In genomic region chr2:72859831-72860262, GRCh38 we compare ENCODE assay signal across 8 cellular contexts. TPM values are rescaled to one million over a fixed set of nuclear protein-coding genes. Genes with fewer than 3 reads are reported as not detected.
A peak's percentile ranks its signal among the peaks of the same experiment; 100 is the strongest.
DNase-seq lines count a peak whose midpoint lies in the region; ATAC-seq, FAIRE-seq and TF ChIP-seq lines count a peak whose summit lies in the region.

No MANE protein-coding gene starts in this region.

- no peak overlapping the region for H3K9ac ChIP-seq in K562 (ENCODE audit: insufficient read depth in 1 of 2, low read depth in 2 of 2, low read length in 2 of 2)

- H3K4me1 ChIP-seq in K562 (replicated peaks in 1 of 2; ENCODE audit: control insufficient read depth in 2 of 2, insufficient read depth in 2 of 2, low read length in 2 of 2) = peaks cover 3 to 8% of the 10 kb centered on the region in 2 experiments; a peak in 3 of 5 replicates

- no peak overlapping the region for H3K4me3 ChIP-seq in K562

- CTCF ChIA-PET in K562 (lab: Yijun Ruan, JAX; ENCODE audit: low intra/inter-chr PET ratio) = interaction anchor here (0.5 to 3.2 kb wide), 6 partner anchors 25 to 304 kb away, joined by 3 to 32 read pairs (median 4); no protein-coding TSS in a partner anchor

- 2% methylated on average over 3 of the region's 3 CpGs for WGBS in K562 (ENCODE audit: insufficient coverage, low coverage, missing lambda C conversion rate)

- no peak for TF ChIP-seq EP300 in K562 (IDR thresholded peaks at IDR 0.05; ENCODE audit: low read length)

- no peak for TF ChIP-seq POLR2A in K562 (conservative IDR thresholded peaks at IDR 0.05)

- peak; percentile 78 to 82 for TF ChIP-seq RAD21 in K562 (CRISPR knock-in tag; conservative IDR thresholded peaks at IDR 0.05 in 1 of 2, IDR thresholded peaks at IDR 0.05 in 1 of 2)

- FAIRE-seq in TTC549 (lab: Jason Lieb, UNC) = peak; percentile 86
- peak; percentile 92 for FAIRE-seq in K562 (lab: Jason Lieb, UNC)

- peaks cover 0 to 5% of the 10 kb centered on the region in 2 experiments; a peak in 1 of 5 replicates for H3K27me3 ChIP-seq in K562 (ENCODE audit: control insufficient read depth in 2 of 2, insufficient read depth in 2 of 2, low read length in 2 of 2)

- intact Hi-C loops in K562 (cut with micrococcal nuclease) = loop anchor here (1.0 to 5.0 kb wide), 2 partner anchors 43 to 89 kb away; no protein-coding TSS in a partner anchor

- H3K9me1 ChIP-seq in K562 (ENCODE audit: control insufficient read depth, insufficient read depth, low read length) = no peaks in the 10 kb centered on the region

- no peaks in the 10 kb centered on the region for H3K36me3 ChIP-seq in K562 (ENCODE audit: control insufficient read depth, insufficient read depth, low read length)

- no peaks in the 10 kb centered on the region for H3K9me3 ChIP-seq in K562 (replicated peaks; ENCODE audit: control insufficient read depth, insufficient read depth, low read depth, low read length)

- H3K27ac ChIP-seq in K562 (ENCODE audit: extremely low read depth, low read depth, low read length) = no peak overlapping the region

- no peak overlapping the region for H2AFZ ChIP-seq in K562 (ENCODE audit: low read depth, low read length)

- no peaks in the 10 kb centered on the region for H3K79me2 ChIP-seq in K562 (ENCODE audit: control insufficient read depth, insufficient read depth, low read length)

- ATAC-seq in K562 (peak; percentile 84), GM21381 (IDR thresholded peaks at IDR 0.05; ENCODE audit: unreplicated experiment) (no peak)

- peak; percentile 70 to 79 (median 71) for TF ChIP-seq CTCF in K562 (IDR thresholded peaks at IDR 0.05 in 2 of 3, conservative IDR thresholded peaks at IDR 0.05 in 1 of 3; ENCODE audit: insufficient read depth in 2 of 3, low read depth in 1 of 3, low read length in 3 of 3)

- no peak overlapping the region for H3K4me2 ChIP-seq in K562 (ENCODE audit: insufficient read depth, low read length)

- no peaks in the 10 kb centered on the region for H4K20me1 ChIP-seq in K562 (replicated peaks; ENCODE audit: control insufficient read depth, insufficient read depth, low read length)

- POLR2A ChIA-PET in K562 (lab: Yijun Ruan, JAX) = no interaction called here

- no TSS peak for BruUV-seq in K562 (replicated peaks; lab: Mats Ljungman, UMichigan)

- in situ Hi-C loops in K562 (cut with MboI) = no loop called here

- DNase-seq in ELF-1 (ENCODE audit: low read depth, low spot score) (peak; percentile 81), HCEC 1CT (peak; percentile 35), NCI-H1436 (lab: John Stamatoyannopoulos, UW) (peak; percentile 78), K562 (ENCODE audit: extremely low read depth in 1 of 4, low spot score in 3 of 4) (peak; percentile 45 to 74 (median 51)), iris pigment epithelial cell (ENCODE audit: low read depth) (peak; percentile 58)
- peak; percentile 19 to 51 for DNase-seq in stimulated activated CD4-positive, alpha-beta T cell treated with anti-CD3 and anti-CD28 coated beads, Interleukin-1b, Interleukin-23, amount 100 ng/mL, for 4 hours (ENCODE audit: low read depth in 2 of 2)

TF ChIP-seq in K562, 482 proteins besides CTCF, POLR2A, EP300 and RAD21 (continues in another document):
- TF ChIP-seq TRIM24 (IDR thresholded peaks at IDR 0.05) (no peak), ZNF384 (IDR thresholded peaks at IDR 0.05; ENCODE audit: low read depth, low read length) (peak; percentile 31; the same call in 1 of the 2 replicates), MAFG (tag; conservative IDR thresholded peaks at IDR 0.05) (0 out of 2 replicates have a peak, but pooled peaks have one; percentile 9), KAT7 (CRISPR knock-in tag; IDR thresholded peaks at IDR 0.05; ENCODE audit: borderline replicate concordance) (no peak), YY1 (IDR thresholded peaks at IDR 0.05; ENCODE audit: borderline replicate concordance in 1 of 3, control insufficient read depth in 1 of 3, extremely low read depth in 1 of 3, insufficient read depth in 3 of 3, insufficient read length in 1 of 3, insufficient replicate concordance in 2 of 3, low read depth in 1 of 3, low read length in 2 of 3) (peak in 1 of 3 experiments; percentile 69), C11orf30 (IDR thresholded peaks at IDR 0.05; ENCODE audit: low read depth) (peak; percentile 28; the same call in 1 of the 2 replicates), SMC3 (conservative IDR thresholded peaks at IDR 0.05; ENCODE audit: insufficient read depth, low read depth, low read length) (peak; percentile 72)
- TF ChIP-seq, protein P1, sequence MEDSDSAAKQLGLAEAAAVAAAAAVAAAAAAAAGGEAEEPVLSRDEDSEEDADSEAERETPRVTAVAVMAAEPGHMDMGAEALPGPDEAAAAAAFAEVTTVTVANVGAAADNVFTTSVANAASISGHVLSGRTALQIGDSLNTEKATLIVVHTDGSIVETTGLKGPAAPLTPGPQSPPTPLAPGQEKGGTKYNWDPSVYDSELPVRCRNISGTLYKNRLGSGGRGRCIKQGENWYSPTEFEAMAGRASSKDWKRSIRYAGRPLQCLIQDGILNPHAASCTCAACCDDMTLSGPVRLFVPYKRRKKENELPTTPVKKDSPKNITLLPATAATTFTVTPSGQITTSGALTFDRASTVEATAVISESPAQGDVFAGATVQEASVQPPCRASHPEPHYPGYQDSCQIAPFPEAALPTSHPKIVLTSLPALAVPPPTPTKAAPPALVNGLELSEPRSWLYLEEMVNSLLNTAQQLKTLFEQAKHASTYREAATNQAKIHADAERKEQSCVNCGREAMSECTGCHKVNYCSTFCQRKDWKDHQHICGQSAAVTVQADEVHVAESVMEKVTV (CRISPR knock-in tag; IDR thresholded peaks at IDR 0.05) = peak; percentile 71

RNA-seq across cellular contexts. Expression of gene SPR, which starts 27.4 kb away (rescaled TPM):
- total RNA-seq in K562 (2011; cell fraction: chromatin; rRNA removed; ENCODE audit: low replicate concordance) = 3.9 and 9.7 TPM in 2 replicates
- 11.7 and 12.7 TPM in 2 replicates for total RNA-seq in K562 (2011; cell fraction: nucleolus; rRNA removed)
- 11.6 and 12.0 TPM in 2 replicates for total RNA-seq in K562 (2011; cell fraction: nucleoplasm; rRNA removed)
- 38.3 and 44.2 TPM in 2 replicates for total RNA-seq in K562 (2014; rRNA removed)
- total RNA-seq in K562 (2014; rRNA removed; fragmentation: Illumina TruSeq; extraction: Trizol) = 19.9 and 26.3 TPM in 2 replicates
- total RNA-seq in K562 (2015; rRNA removed; fragmentation: Illumina TruSeq; extraction: Trizol) = 23.0 and 24.1 TPM in 2 replicates
- 36.5 and 38.8 TPM in 2 replicates for total RNA-seq in K562 (2021)
- 17.4 and 28.4 TPM in 2 replicates for polyA plus RNA-seq in K562 (2011; rRNA removed)
- polyA plus RNA-seq in K562 (2011; cell fraction: cytosol; rRNA removed) = 15.5 and 32.1 TPM in 2 replicates
- polyA plus RNA-seq in K562 (2011; cell fraction: nucleus; rRNA removed) = 7.5 and 12.4 TPM in 2 replicates
- polyA plus RNA-seq in K562 (2012) = 32.7 and 40.3 TPM in 2 replicates
- polyA plus RNA-seq in K562 (2014; fragmentation: Illumina TruSeq; extraction: Trizol) = 21.9 and 22.0 TPM in 2 replicates
- polyA plus RNA-seq in K562 (2014; fragmentation: Nextera tagmentation; extraction: Ambion mirVana) = 1 to 10 TPM; 7.7 to 9.4 TPM
- polyA plus RNA-seq in K562 (2014; rRNA removed) = 28.5 TPM in 2 replicates
- 10.4 and 18.1 TPM in 2 replicates for polyA minus RNA-seq in K562 (2011; rRNA and poly(A)+ RNA removed)
- 7.5 and 9.5 TPM in 2 replicates for polyA minus RNA-seq in K562 (2011; cell fraction: cytosol; rRNA and poly(A)+ RNA removed)
- 4.0 and 4.8 TPM in 2 replicates for polyA minus RNA-seq in K562 (2011; cell fraction: nucleus; rRNA and poly(A)+ RNA removed)

RNA-seq across cellular contexts. Expression of gene EXOC6B, which starts 34.0 kb away (rescaled TPM):
- total RNA-seq in K562 (2011; cell fraction: chromatin; rRNA removed; ENCODE audit: low replicate concordance) = 2.6 and 9.1 TPM in 2 replicates
- total RNA-seq in K562 (2011; cell fraction: nucleolus; rRNA removed) = 0.79 and 1.5 TPM in 2 replicates
- total RNA-seq in K562 (2011; cell fraction: nucleoplasm; rRNA removed) = 1.7 and 2.9 TPM in 2 replicates
- 1.8 and 4.2 TPM in 2 replicates for total RNA-seq in K562 (2014; rRNA removed)
- total RNA-seq in K562 (2014; rRNA removed; fragmentation: Illumina TruSeq; extraction: Trizol) = 1.9 and 2.4 TPM in 2 replicates
- 2.0 TPM in 2 replicates for total RNA-seq in K562 (2015; rRNA removed; fragmentation: Illumina TruSeq; extraction: Trizol)
- 2.3 and 2.9 TPM in 2 replicates for total RNA-seq in K562 (2021)
- 1.4 and 2.1 TPM in 2 replicates for polyA plus RNA-seq in K562 (2011; rRNA removed)
- 0.88 and 1.0 TPM in 2 replicates for polyA plus RNA-seq in K562 (2011; cell fraction: cytosol; rRNA removed)
- polyA plus RNA-seq in K562 (2011; cell fraction: nucleus; rRNA removed) = 1.7 and 2.1 TPM in 2 replicates
- polyA plus RNA-seq in K562 (2012) = 1.6 and 2.5 TPM in 2 replicates
- polyA plus RNA-seq in K562 (2014; fragmentation: Illumina TruSeq; extraction: Trizol) = 1.6 TPM in 2 replicates
- under 1 TPM; 0.28 to 0.67 TPM for polyA plus RNA-seq in K562 (2014; fragmentation: Nextera tagmentation; extraction: Ambion mirVana)
- polyA plus RNA-seq in K562 (2014; rRNA removed) = 1.1 and 1.8 TPM in 2 replicates
- polyA minus RNA-seq in K562 (2011; rRNA and poly(A)+ RNA removed) = 3.7 and 4.0 TPM in 2 replicates
- 1.7 and 5.1 TPM in 2 replicates for polyA minus RNA-seq in K562 (2011; cell fraction: cytosol; rRNA and poly(A)+ RNA removed)
- polyA minus RNA-seq in K562 (2011; cell fraction: nucleus; rRNA and poly(A)+ RNA removed) = 2.0 and 3.9 TPM in 2 replicates

RNA-seq across cellular contexts. Expression of gene EMX1, which starts 57.5 kb away (rescaled TPM):
- 0.28 TPM in 1 of 2 replicates, not detected in the other for total RNA-seq in K562 (2011; cell fraction: chromatin; rRNA removed; ENCODE audit: low replicate concordance)
- 0.17 TPM in 1 of 2 replicates, not detected in the other for total RNA-seq in K562 (2011; cell fraction: nucleolus; rRNA removed)
- not detected in 2 replicates for total RNA-seq in K562 (2011; cell fraction: nucleoplasm; rRNA removed)
- total RNA-seq in K562 (2014; rRNA removed) = 0.20 and 0.32 TPM in 2 replicates
- total RNA-seq in K562 (2014; rRNA removed; fragmentation: Illumina TruSeq; extraction: Trizol) = not detected in 2 replicates
- not detected in 2 replicates for total RNA-seq in K562 (2015; rRNA removed; fragmentation: Illumina TruSeq; extraction: Trizol)
- total RNA-seq in K562 (2021) = 0.18 TPM in 1 of 2 replicates, not detected in the other
- 0.10 and 0.22 TPM in 2 replicates for polyA plus RNA-seq in K562 (2011; rRNA removed)
- 0.07 and 0.16 TPM in 2 replicates for polyA plus RNA-seq in K562 (2011; cell fraction: cytosol; rRNA removed)
- 0.11 and 0.21 TPM in 2 replicates for polyA plus RNA-seq in K562 (2011; cell fraction: nucleus; rRNA removed)
- 0.04 and 0.11 TPM in 2 replicates for polyA plus RNA-seq in K562 (2012)
- not detected in 2 replicates for polyA plus RNA-seq in K562 (2014; fragmentation: Illumina TruSeq; extraction: Trizol)
- not detected for polyA plus RNA-seq in K562 (2014; fragmentation: Nextera tagmentation; extraction: Ambion mirVana)
- 0.21 TPM in 1 of 2 replicates, not detected in the other for polyA plus RNA-seq in K562 (2014; rRNA removed)
- not detected in 2 replicates for polyA minus RNA-seq in K562 (2011; rRNA and poly(A)+ RNA removed)
- polyA minus RNA-seq in K562 (2011; cell fraction: cytosol; rRNA and poly(A)+ RNA removed) = not detected in 2 replicates
- 0.27 and 0.33 TPM in 2 replicates for polyA minus RNA-seq in K562 (2011; cell fraction: nucleus; rRNA and poly(A)+ RNA removed)
